Comparison of ENCODE assay signal across 23 cellular contexts in genomic region chr7:40356871-40357676, GRCh38.
A peak's percentile ranks its signal among the peaks of the same experiment; 100 is the strongest.
DNase-seq lines count a peak whose midpoint lies in the region; ATAC-seq, FAIRE-seq and TF ChIP-seq lines count a peak whose summit lies in the region.
"Had no signal": no experiment of that assay in that cellular context is flagged by ENCODE, and none has a peak within 500 bp of the region (broad histone marks: within the 10 kb centered on the region; RNA-seq: fewer than 3 reads in every experiment).

No MANE protein-coding gene starts in this region.

- no peaks in the 10 kb centered on the region for H3K4me1 Mint-ChIP-seq in stimulated activated naive B cell treated with anti-CD40 and anti-IgM and Interleukin-4, amounts not matched to agents 10 μg/mL and 1 μg/mL and 100 μg/mL, for 72 hours
- H3K4me1 Mint-ChIP-seq: activated CD4-positive, alpha-beta memory T cell treated with anti-CD3 and anti-CD28 coated beads, Interleukin-2, amount 10 ng/mL, durations not matched to agents 7 days and 5 days; central memory CD8-positive, alpha-beta T cell; stimulated activated naive CD8-positive, alpha-beta T cell treated with anti-CD3 and anti-CD28 coated beads, Interleukin-15, amount 100 ng/mL, for 72 hours had no signal

- H3K27ac ChIP-seq in K562 (ENCODE audit: extremely low read depth, low read depth, low read length) (no peak overlapping the region), mesenchymal stem cell (ENCODE audit: low read length, poor library complexity, severe bottlenecking) (no peak overlapping the region), PC-9 (no peak overlapping the region)
- H3K27ac ChIP-seq: epithelial cell of prostate had no signal

- H3K9ac ChIP-seq in K562 (ENCODE audit: insufficient read depth in 1 of 2, low read depth in 2 of 2, low read length in 2 of 2), result no peak overlapping the region
- H3K9ac ChIP-seq in mesenchymal stem cell (ENCODE audit: low read length), result no peak overlapping the region

- no peak overlapping the region for H3K27ac Mint-ChIP-seq in stimulated activated naive B cell treated with anti-CD40 and anti-IgM and Interleukin-4, amounts not matched to agents 10 μg/mL and 1 μg/mL and 100 μg/mL, for 72 hours
- H3K27ac Mint-ChIP-seq: activated CD4-positive, alpha-beta memory T cell treated with anti-CD3 and anti-CD28 coated beads, Interleukin-2, amount 10 ng/mL, durations not matched to agents 7 days and 5 days had no signal

- DNase-seq in AG08395 (ENCODE audit: low spot score) (peak; percentile 7), LHCN-M2 (ENCODE audit: low read depth) (peak; percentile 46), K562 (ENCODE audit: extremely low read depth in 1 of 4, low spot score in 3 of 4) (no peak), mesenchymal stem cell (peak; percentile 7), erythroblast (lab: John Stamatoyannopoulos, UW) (no peak), PC-9 (no peak)
- DNase-seq in stimulated activated naive B cell treated with anti-CD40 and anti-IgM and Interleukin-4, amounts not matched to agents 10 μg/mL and 1 μg/mL and 100 μg/mL, for 72 hours, result no peak
- DNase-seq: activated CD4-positive, alpha-beta memory T cell treated with anti-CD3 and anti-CD28 coated beads, Interleukin-2, amount 10 ng/mL, durations not matched to agents 7 days and 5 days; activated CD4-positive, CD25-positive, alpha-beta regulatory T cell; activated effector memory CD4-positive, alpha-beta T cell treated with anti-CD3 and anti-CD28 coated beads, Interleukin-2, amount 50 U/mL, for 16 hours; amniotic stem cell; C1 segment of cervical spinal cord; Calu3; EL; KBM-7; NCI-H526; Right ventricle myocardium superior; stimulated activated naive CD8-positive, alpha-beta T cell treated with anti-CD3 and anti-CD28 coated beads, Interleukin-15, amount 100 ng/mL, for 72 hours; SW 1271 had no signal

- H3K23ac ChIP-seq in mesenchymal stem cell (ENCODE audit: low read length in 2 of 2), result no peak overlapping the region

- H4K8ac ChIP-seq in mesenchymal stem cell (ENCODE audit: low read length), result no peak overlapping the region

- no peaks in the 10 kb centered on the region for H3K9me2 ChIP-seq in PC-9 (ENCODE audit: insufficient read depth)

- H3K9me3 ChIP-seq in K562 (replicated peaks; ENCODE audit: control insufficient read depth, insufficient read depth, low read depth, low read length) (no peaks in the 10 kb centered on the region), mesenchymal stem cell (ENCODE audit: control insufficient read depth, low read length) (no peaks in the 10 kb centered on the region), PC-9 (ENCODE audit: insufficient read depth, low read depth) (no peaks in the 10 kb centered on the region)

- H3K9me1 ChIP-seq in K562 (ENCODE audit: control insufficient read depth, insufficient read depth, low read length), result no peaks in the 10 kb centered on the region

- H3K4me2 ChIP-seq in K562 (ENCODE audit: insufficient read depth, low read length), result no peak overlapping the region
- H3K4me2 ChIP-seq in mesenchymal stem cell (ENCODE audit: low read length, poor library complexity, severe bottlenecking), result no peak overlapping the region
- H3K4me2 ChIP-seq in PC-9, result no peak overlapping the region

- H3K79me1 ChIP-seq in mesenchymal stem cell (replicated peaks; ENCODE audit: low read length, poor library complexity, severe bottlenecking), result no peaks in the 10 kb centered on the region

- H3K4me3 ChIP-seq in K562 (no peak overlapping the region), mesenchymal stem cell (ENCODE audit: insufficient read depth in 1 of 2, low read depth in 1 of 2, low read length in 2 of 2) (no peak overlapping the region), PC-9 (no peak overlapping the region)

- no peak overlapping the region for H2BK120ac ChIP-seq in mesenchymal stem cell (ENCODE audit: low read depth, low read length)

- H4K91ac ChIP-seq in mesenchymal stem cell (ENCODE audit: low read length), result no peak overlapping the region

- BruUV-seq in K562 (replicated peaks; lab: Mats Ljungman, UMichigan) (no TSS peak), PC-9 (replicated peaks; lab: Mats Ljungman, UMichigan) (no TSS peak)

- H2AK5ac ChIP-seq in mesenchymal stem cell (ENCODE audit: low read length, severe bottlenecking), result no peak overlapping the region

- no peak overlapping the region for H2BK5ac ChIP-seq in mesenchymal stem cell (ENCODE audit: low read depth, low read length, poor library complexity, severe bottlenecking)

- H2BK15ac ChIP-seq in mesenchymal stem cell (ENCODE audit: low read depth, poor library complexity, severe bottlenecking), result no peak overlapping the region

- no peak for TF ChIP-seq CTCF in K562 (IDR thresholded peaks at IDR 0.05 in 2 of 3, conservative IDR thresholded peaks at IDR 0.05 in 1 of 3; ENCODE audit: insufficient read depth in 2 of 3, low read depth in 1 of 3, low read length in 3 of 3)
- TF ChIP-seq CTCF in PC-9 (conservative IDR thresholded peaks at IDR 0.05), result no peak

- intact Hi-C loops in K562 (cut with micrococcal nuclease) (loop anchor here (2.0 kb wide), 1 partner anchor 26 kb away; no protein-coding TSS in a partner anchor), PC-9 (cut with micrococcal nuclease; ENCODE audit: unreplicated experiment) (no loop called here)

- H2BK12ac ChIP-seq in mesenchymal stem cell (ENCODE audit: low read length in 2 of 2), result no peak overlapping the region

- no peaks in the 10 kb centered on the region; a peak in 1 of 5 replicates for H3K4me1 ChIP-seq in K562 (replicated peaks in 1 of 2; ENCODE audit: control insufficient read depth in 2 of 2, insufficient read depth in 2 of 2, low read length in 2 of 2)
- no peaks in the 10 kb centered on the region for H3K4me1 ChIP-seq in mesenchymal stem cell (ENCODE audit: control insufficient read depth, insufficient read depth, low read depth, low read length)
- no peaks in the 10 kb centered on the region for H3K4me1 ChIP-seq in PC-9 (replicated peaks; ENCODE audit: insufficient read depth)

- H3K27me3 ChIP-seq in K562 (ENCODE audit: control insufficient read depth in 2 of 2, insufficient read depth in 2 of 2, low read length in 2 of 2) (no peaks in the 10 kb centered on the region), mesenchymal stem cell (ENCODE audit: control insufficient read depth in 1 of 2, insufficient read depth in 1 of 2, low read length in 2 of 2) (no peaks in the 10 kb centered on the region), PC-9 (ENCODE audit: insufficient read depth, low read depth) (no peaks in the 10 kb centered on the region)

- H2AFZ ChIP-seq in K562 (ENCODE audit: low read depth, low read length) (no peak overlapping the region), mesenchymal stem cell (ENCODE audit: low read depth, low read length) (no peak overlapping the region), PC-9 (no peak overlapping the region)

- H3K18ac ChIP-seq in mesenchymal stem cell (ENCODE audit: low read depth in 1 of 2, low read length in 2 of 2), result no peak overlapping the region

- H3K36me3 ChIP-seq in K562 (ENCODE audit: control insufficient read depth, insufficient read depth, low read length), result no peaks in the 10 kb centered on the region
- H3K36me3 ChIP-seq in mesenchymal stem cell (ENCODE audit: control insufficient read depth in 1 of 2, insufficient read depth in 2 of 2, low read depth in 1 of 2, low read length in 2 of 2), result no peaks in the 10 kb centered on the region
- H3K36me3 ChIP-seq in PC-9 (ENCODE audit: low read depth), result no peaks in the 10 kb centered on the region

- TF ChIP-seq RAD21 in K562 (CRISPR knock-in tag; conservative IDR thresholded peaks at IDR 0.05 in 1 of 2, IDR thresholded peaks at IDR 0.05 in 1 of 2), result no peak

- no peak for TF ChIP-seq POLR2A in K562 (conservative IDR thresholded peaks at IDR 0.05)
- no peak for TF ChIP-seq POLR2A in erythroblast (IDR thresholded peaks at IDR 0.05; ENCODE audit: low read length)

- H3K27me3 Mint-ChIP-seq in stimulated activated naive B cell treated with anti-CD40 and anti-IgM and Interleukin-4, amounts not matched to agents 10 μg/mL and 1 μg/mL and 100 μg/mL, for 72 hours, result peaks cover 0 to 4% of the 10 kb centered on the region in 2 donors
- H3K27me3 Mint-ChIP-seq: activated CD4-positive, alpha-beta memory T cell treated with anti-CD3 and anti-CD28 coated beads, Interleukin-2, amount 10 ng/mL, durations not matched to agents 7 days and 5 days; central memory CD8-positive, alpha-beta T cell; stimulated activated naive CD8-positive, alpha-beta T cell treated with anti-CD3 and anti-CD28 coated beads, Interleukin-15, amount 100 ng/mL, for 72 hours had no signal

- peaks cover 0 to 1% of the 10 kb centered on the region in 2 donors for H3K9me3 Mint-ChIP-seq in stimulated activated naive B cell treated with anti-CD40 and anti-IgM and Interleukin-4, amounts not matched to agents 10 μg/mL and 1 μg/mL and 100 μg/mL, for 72 hours
- H3K9me3 Mint-ChIP-seq: stimulated activated naive CD8-positive, alpha-beta T cell treated with anti-CD3 and anti-CD28 coated beads, Interleukin-15, amount 100 ng/mL, for 72 hours had no signal

- no peaks in the 10 kb centered on the region for H3K79me2 ChIP-seq in K562 (ENCODE audit: control insufficient read depth, insufficient read depth, low read length)
- H3K79me2 ChIP-seq in PC-9 (ENCODE audit: low read depth), result no peaks in the 10 kb centered on the region

- 9% methylated on average over 6 of the region's 6 CpGs for WGBS in K562 (ENCODE audit: insufficient coverage, low coverage, missing lambda C conversion rate)
- 94% methylated on average over 5 of the region's 6 CpGs for WGBS in mesenchymal stem cell

- no peaks in the 10 kb centered on the region for H3F3A ChIP-seq in PC-9 (ENCODE audit: insufficient read depth, low read depth)

- in situ Hi-C loops in K562 (cut with MboI), result no loop called here

- ATAC-seq in K562 (no peak), HG02623 (IDR thresholded peaks at IDR 0.05; ENCODE audit: unreplicated experiment) (no peak)
- ATAC-seq in stimulated activated naive B cell treated with anti-CD40 and anti-IgM and Interleukin-4, amounts not matched to agents 10 μg/mL and 1 μg/mL and 100 μg/mL, for 72 hours (replicated peaks), result no peak
- ATAC-seq: HCT116; stimulated activated naive CD8-positive, alpha-beta T cell treated with anti-CD3 and anti-CD28 coated beads, Interleukin-15, amount 100 ng/mL, for 72 hours had no signal

- H3K36me3 Mint-ChIP-seq in stimulated activated naive B cell treated with anti-CD40 and anti-IgM and Interleukin-4, amounts not matched to agents 10 μg/mL and 1 μg/mL and 100 μg/mL, for 72 hours, result no peaks in the 10 kb centered on the region

- CTCF ChIA-PET in K562 (lab: Yijun Ruan, JAX; ENCODE audit: low intra/inter-chr PET ratio) (no interaction called here), PC-9 (lab: Charles Lee) (interaction anchor here (0.9 kb wide), 1 partner anchor 545 kb away, joined by 4 read pairs; no protein-coding TSS in a partner anchor)

- FAIRE-seq in K562 (lab: Jason Lieb, UNC), result no peak

- H4K20me1 ChIP-seq in K562 (replicated peaks; ENCODE audit: control insufficient read depth, insufficient read depth, low read length) (no peaks in the 10 kb centered on the region), PC-9 (ENCODE audit: insufficient read depth) (no peaks in the 10 kb centered on the region)

- POLR2A ChIA-PET in K562 (lab: Yijun Ruan, JAX) (no interaction called here), PC-9 (lab: Charles Lee; ENCODE audit: unreplicated experiment) (no interaction called here)

- no peak overlapping the region for H3K4me3 Mint-ChIP-seq in stimulated activated naive B cell treated with anti-CD40 and anti-IgM and Interleukin-4, amounts not matched to agents 10 μg/mL and 1 μg/mL and 100 μg/mL, for 72 hours
- H3K4me3 Mint-ChIP-seq: activated CD4-positive, alpha-beta memory T cell treated with anti-CD3 and anti-CD28 coated beads, Interleukin-2, amount 10 ng/mL, durations not matched to agents 7 days and 5 days; central memory CD8-positive, alpha-beta T cell; stimulated activated naive CD8-positive, alpha-beta T cell treated with anti-CD3 and anti-CD28 coated beads, Interleukin-15, amount 100 ng/mL, for 72 hours had no signal

- no peak overlapping the region for H3K14ac ChIP-seq in mesenchymal stem cell (ENCODE audit: low read length in 2 of 2)

- no peak overlapping the region for H3K4ac ChIP-seq in mesenchymal stem cell (ENCODE audit: low read depth in 1 of 2, low read length in 2 of 2)

- no peak for TF ChIP-seq EP300 in K562 (IDR thresholded peaks at IDR 0.05; ENCODE audit: low read length)

Comparison
In these comparisons a context has a peak if more than half of its experiments do, and no peak if none do; other contexts are left out.
1. DNase-seq: peak in AG08395 (single experiment), LHCN-M2 (single experiment) and mesenchymal stem cell (single experiment); none in K562 (0 of 4), stimulated activated naive B cell treated with anti-CD40 and anti-IgM and Interleukin-4, amounts not matched to agents 10 μg/mL and 1 μg/mL and 100 μg/mL, for 72 hours (single experiment), erythroblast (0 of 2) and PC-9 (0 of 2).